In the genomic region with DNA sequence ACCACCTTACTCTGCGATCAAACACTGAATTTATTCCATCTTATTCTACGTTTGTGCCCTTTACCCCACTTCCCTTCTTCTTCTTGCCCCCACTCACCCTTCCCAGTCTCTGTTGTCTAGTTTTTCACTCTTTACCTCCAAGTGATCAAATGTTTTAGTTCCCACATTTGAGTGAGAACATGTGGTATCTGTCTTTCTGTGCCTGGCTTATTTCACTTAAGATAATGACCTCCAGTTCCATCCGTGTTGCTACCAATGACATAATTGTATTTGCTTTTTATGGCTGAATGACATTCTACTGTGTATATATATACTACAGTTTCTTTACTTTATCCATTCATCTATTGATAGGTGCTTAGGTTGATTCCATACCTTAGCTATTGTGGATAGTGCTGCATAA, we compare ENCODE assay signal across 1 cellular context.
TF ChIP-seq lines count a peak whose summit lies in the region.

No MANE protein-coding gene starts in this region.

TF ChIP-seq in SK-N-SH, 30 proteins besides CTCF, POLR2A, EP300 and RAD21 (continued from another document):
- TF ChIP-seq, protein P1, sequence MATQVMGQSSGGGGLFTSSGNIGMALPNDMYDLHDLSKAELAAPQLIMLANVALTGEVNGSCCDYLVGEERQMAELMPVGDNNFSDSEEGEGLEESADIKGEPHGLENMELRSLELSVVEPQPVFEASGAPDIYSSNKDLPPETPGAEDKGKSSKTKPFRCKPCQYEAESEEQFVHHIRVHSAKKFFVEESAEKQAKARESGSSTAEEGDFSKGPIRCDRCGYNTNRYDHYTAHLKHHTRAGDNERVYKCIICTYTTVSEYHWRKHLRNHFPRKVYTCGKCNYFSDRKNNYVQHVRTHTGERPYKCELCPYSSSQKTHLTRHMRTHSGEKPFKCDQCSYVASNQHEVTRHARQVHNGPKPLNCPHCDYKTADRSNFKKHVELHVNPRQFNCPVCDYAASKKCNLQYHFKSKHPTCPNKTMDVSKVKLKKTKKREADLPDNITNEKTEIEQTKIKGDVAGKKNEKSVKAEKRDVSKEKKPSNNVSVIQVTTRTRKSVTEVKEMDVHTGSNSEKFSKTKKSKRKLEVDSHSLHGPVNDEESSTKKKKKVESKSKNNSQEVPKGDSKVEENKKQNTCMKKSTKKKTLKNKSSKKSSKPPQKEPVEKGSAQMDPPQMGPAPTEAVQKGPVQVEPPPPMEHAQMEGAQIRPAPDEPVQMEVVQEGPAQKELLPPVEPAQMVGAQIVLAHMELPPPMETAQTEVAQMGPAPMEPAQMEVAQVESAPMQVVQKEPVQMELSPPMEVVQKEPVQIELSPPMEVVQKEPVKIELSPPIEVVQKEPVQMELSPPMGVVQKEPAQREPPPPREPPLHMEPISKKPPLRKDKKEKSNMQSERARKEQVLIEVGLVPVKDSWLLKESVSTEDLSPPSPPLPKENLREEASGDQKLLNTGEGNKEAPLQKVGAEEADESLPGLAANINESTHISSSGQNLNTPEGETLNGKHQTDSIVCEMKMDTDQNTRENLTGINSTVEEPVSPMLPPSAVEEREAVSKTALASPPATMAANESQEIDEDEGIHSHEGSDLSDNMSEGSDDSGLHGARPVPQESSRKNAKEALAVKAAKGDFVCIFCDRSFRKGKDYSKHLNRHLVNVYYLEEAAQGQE (IDR thresholded peaks at IDR 0.05; ENCODE audit: low read depth, low read length) = no peak
- TF ChIP-seq POLR2AphosphoS5 (IDR thresholded peaks at IDR 0.05; ENCODE audit: low read depth, low read length) (no peak), NRF1 (IDR thresholded peaks at IDR 0.05; ENCODE audit: low read depth, low read length) (no peak), MXI1 (IDR thresholded peaks at IDR 0.05; ENCODE audit: low read depth, low read length) (no peak)
